Comparison of ENCODE assay signal across 27 cellular contexts in the genomic region with DNA sequence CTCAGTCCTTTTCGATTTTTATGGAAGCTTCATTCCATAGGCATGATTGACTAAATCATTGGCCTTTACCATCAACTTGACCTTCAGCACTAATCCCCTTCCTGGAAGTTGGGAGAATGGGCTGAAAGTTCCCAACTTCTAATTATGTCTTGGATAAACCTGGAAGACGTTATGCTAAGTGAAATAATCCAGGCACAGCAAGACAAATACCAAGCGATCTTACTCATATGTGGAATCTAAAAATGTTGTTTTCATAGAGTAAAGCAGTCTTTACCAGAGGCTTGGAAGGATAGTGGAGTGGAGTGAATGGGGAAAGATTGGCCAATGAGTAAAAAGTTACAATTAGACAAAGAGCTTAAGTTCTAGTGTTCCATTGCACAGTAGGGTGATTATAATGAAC.
"Had no signal": no experiment of that assay in that cellular context is flagged by ENCODE, and none has a peak within 500 bp of the region (broad histone marks: within the 10 kb centered on the region; RNA-seq: fewer than 3 reads in every experiment).

No MANE protein-coding gene starts in this region.

- H3K27me3 ChIP-seq: adrenal gland, heart right ventricle, left lung, right lobe of liver had no signal

- H3K27ac Mint-ChIP-seq: activated CD4-positive, alpha-beta T cell treated with anti-CD3 and anti-CD28 coated beads for 36 hours; activated CD8-positive, alpha-beta memory T cell treated with anti-CD3 and anti-CD28 coated beads, Interleukin-2, amount 10 ng/mL, durations not matched to agents 7 days and 5 days; activated CD8-positive, alpha-beta T cell treated with anti-CD3 and anti-CD28 coated beads, Interleukin-2, amount 10 ng/mL, durations not matched to agents 7 days and 5 days; activated naive CD4-positive, alpha-beta T cell treated with anti-CD3 and anti-CD28 coated beads, Interleukin-2, amount 50 U/mL, for 72 hours; activated T-helper 2 cell treated with anti-CD3 and anti-CD28 coated beads, Interferon-gamma antibody, Interleukin-2, Interleukin-4, amounts not matched to agents 10 μg/mL and 5 μg/mL and 100 μg/mL, durations not matched to agents 14 hours and 24 hours and 36 hours; endodermal cell; natural killer cell treated with Interleukin-12 subunit alpha and Interleukin-12 subunit beta and Interleukin-15 and Interleukin-18, amount 100 ng/mL, for 72 hours; progenitor cell of endocrine pancreas; stimulated activated naive CD8-positive, alpha-beta T cell treated with anti-CD3 and anti-CD28 coated beads, Interleukin-15, Interleukin-2, amounts not matched to agents 100 ng/mL and 50 ng/mL, for 24 hours; T-helper 2 cell treated with Interferon-gamma antibody and Interleukin-4, amounts not matched to agents 5 μg/mL and 100 μg/mL, for 36 hours had no signal

- H3K9me3 ChIP-seq: adrenal gland, lower lobe of right lung, right lobe of liver, thoracic aorta had no signal

- H3K4me1 ChIP-seq: adrenal gland, heart right ventricle, left lung, lower lobe of right lung, right lobe of liver had no signal

- H3K36me3 ChIP-seq: adrenal gland, heart right ventricle, left lung, lower lobe of right lung, right lobe of liver, thoracic aorta had no signal

- H3K36me3 Mint-ChIP-seq: activated CD8-positive, alpha-beta memory T cell treated with anti-CD3 and anti-CD28 coated beads, Interleukin-2, amount 10 ng/mL, durations not matched to agents 7 days and 5 days had no signal

- ATAC-seq: activated CD4-positive, alpha-beta T cell treated with anti-CD3 and anti-CD28 coated beads for 36 hours; activated CD8-positive, alpha-beta memory T cell treated with anti-CD3 and anti-CD28 coated beads, Interleukin-2, amount 10 ng/mL, durations not matched to agents 7 days and 5 days; activated CD8-positive, alpha-beta T cell treated with anti-CD3 and anti-CD28 coated beads, Interleukin-2, amount 10 ng/mL, durations not matched to agents 7 days and 5 days; activated naive CD4-positive, alpha-beta T cell treated with anti-CD3 and anti-CD28 coated beads, Interleukin-2, amount 50 U/mL, for 72 hours; esophagus mucosa; heart right ventricle; left lung; lower lobe of right lung; mucosa of descending colon; natural killer cell treated with Interleukin-12 subunit alpha and Interleukin-12 subunit beta and Interleukin-15 and Interleukin-18, amount 100 ng/mL, for 72 hours; right lobe of liver had no signal

- H3K4me1 Mint-ChIP-seq: activated CD4-positive, alpha-beta T cell treated with anti-CD3 and anti-CD28 coated beads for 36 hours; activated CD8-positive, alpha-beta memory T cell treated with anti-CD3 and anti-CD28 coated beads, Interleukin-2, amount 10 ng/mL, durations not matched to agents 7 days and 5 days; endodermal cell had no signal

- DNase-seq: activated CD4-positive, alpha-beta T cell treated with anti-CD3 and anti-CD28 coated beads for 36 hours; activated CD4-positive, CD25-positive, alpha-beta regulatory T cell; activated CD8-positive, alpha-beta memory T cell treated with anti-CD3 and anti-CD28 coated beads, Interleukin-2, amount 10 ng/mL, durations not matched to agents 7 days and 5 days; activated CD8-positive, alpha-beta T cell treated with anti-CD3 and anti-CD28 coated beads, Interleukin-2, amount 10 ng/mL, durations not matched to agents 7 days and 5 days; activated naive CD4-positive, alpha-beta T cell; activated T-cell treated with anti-CD3 and anti-CD28 coated beads, Interleukin-2, amount 50 U/mL, for 48 hours; adrenal gland; cerebellar nuclear complex; cortex of kidney; endodermal cell; foreskin melanocyte; heart right ventricle; left lung; lower lobe of right lung; mucosa of descending colon; right lobe of liver; stimulated activated CD4-positive, alpha-beta T cell treated with anti-CD3 and anti-CD28 coated beads, Interleukin-12 subunit alpha, Interleukin-12 subunit beta, amount 100 ng/mL, for 4 hours; stimulated activated CD4-positive, alpha-beta T cell treated with anti-CD3 and anti-CD28 coated beads, Interleukin-4, amount 100 ng/mL, for 1 hour; T-helper 1 cell had no signal

- H3K9me3 Mint-ChIP-seq: endodermal cell had no signal

- H3K4me3 ChIP-seq: adrenal gland, heart right ventricle, left lung, lower lobe of right lung, mucosa of descending colon, right lobe of liver, thoracic aorta had no signal

- H3K27me3 Mint-ChIP-seq: activated CD4-positive, alpha-beta T cell treated with anti-CD3 and anti-CD28 coated beads for 36 hours; activated CD8-positive, alpha-beta memory T cell treated with anti-CD3 and anti-CD28 coated beads, Interleukin-2, amount 10 ng/mL, durations not matched to agents 7 days and 5 days; natural killer cell treated with Interleukin-12 subunit alpha and Interleukin-12 subunit beta and Interleukin-15 and Interleukin-18, amount 100 ng/mL, for 72 hours; progenitor cell of endocrine pancreas; stimulated activated naive CD8-positive, alpha-beta T cell treated with anti-CD3 and anti-CD28 coated beads, Interleukin-15, Interleukin-2, amounts not matched to agents 100 ng/mL and 50 ng/mL, for 24 hours had no signal

- H3K4me3 Mint-ChIP-seq: activated CD4-positive, alpha-beta T cell treated with anti-CD3 and anti-CD28 coated beads for 36 hours; activated CD8-positive, alpha-beta memory T cell treated with anti-CD3 and anti-CD28 coated beads, Interleukin-2, amount 10 ng/mL, durations not matched to agents 7 days and 5 days; activated CD8-positive, alpha-beta T cell treated with anti-CD3 and anti-CD28 coated beads, Interleukin-2, amount 10 ng/mL, durations not matched to agents 7 days and 5 days; endodermal cell; natural killer cell treated with Interleukin-12 subunit alpha and Interleukin-12 subunit beta and Interleukin-15 and Interleukin-18, amount 100 ng/mL, for 72 hours; stimulated activated naive CD8-positive, alpha-beta T cell treated with anti-CD3 and anti-CD28 coated beads, Interleukin-15, Interleukin-2, amounts not matched to agents 100 ng/mL and 50 ng/mL, for 24 hours; T-helper 2 cell treated with Interferon-gamma antibody and Interleukin-4, amounts not matched to agents 5 μg/mL and 100 μg/mL, for 36 hours had no signal

- H3K27ac ChIP-seq: adrenal gland, heart right ventricle, left lung, lower lobe of right lung, right lobe of liver, thoracic aorta had no signal
